Comparison of ENCODE assay signal across 17 cellular contexts in the genomic region with DNA sequence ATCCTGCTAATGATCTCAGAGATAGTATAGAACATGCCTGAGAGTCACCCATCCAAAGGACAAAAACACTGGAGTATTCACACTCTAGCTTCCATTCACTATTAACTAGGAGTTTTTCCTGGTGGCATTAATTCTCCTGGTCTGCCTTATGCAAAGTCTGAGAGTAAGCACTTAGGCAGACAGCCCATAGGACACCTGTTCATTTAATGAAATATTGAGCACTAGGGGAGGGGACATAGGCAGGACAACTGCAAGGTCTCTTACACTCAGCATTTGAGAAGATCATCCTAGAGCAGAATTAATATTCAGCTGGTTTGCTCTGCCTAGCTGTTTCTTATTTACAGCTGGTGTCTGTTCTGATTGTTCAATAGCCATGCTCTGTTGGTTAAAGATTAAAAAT.
A peak's percentile ranks its signal among the peaks of the same experiment; 100 is the strongest.
DNase-seq lines count a peak whose midpoint lies in the region; ATAC-seq and TF ChIP-seq lines count a peak whose summit lies in the region.
"Had no signal": no experiment of that assay in that cellular context is flagged by ENCODE, and none has a peak within 500 bp of the region (broad histone marks: within the 10 kb centered on the region; RNA-seq: fewer than 3 reads in every experiment).

No MANE protein-coding gene starts in this region.

- H3K4me1 ChIP-seq in Loucy (ENCODE audit: insufficient read depth, low read length, poor library complexity, severe bottlenecking) (peaks cover 26% of the 10 kb centered on the region), SJCRH30 (peaks cover 28% of the 10 kb centered on the region)
- H3K4me1 ChIP-seq: BE2C had no signal

- DNase-seq in Caki2 (ENCODE audit: low read depth) (peak; percentile 5), SJCRH30 (peak; percentile 27 to 69), occipital lobe (lab: John Stamatoyannopoulos, UW) (no peak), substantia nigra (lab: John Stamatoyannopoulos, UW) (no peak), NCI-H2081 (lab: John Stamatoyannopoulos, UW) (no peak)
- DNase-seq: 8988T; ACHN; BE2C; Calu3; CD4-positive, alpha-beta T cell; CD8-positive, alpha-beta memory T cell; COR-L47; DMS79 treated with DMSO at 0.1 percent for 48 hours; GF-D8 had no signal

- H3K9me2 ChIP-seq in Loucy (replicated peaks; ENCODE audit: low read depth, low read length), result no peaks in the 10 kb centered on the region

- no peaks in the 10 kb centered on the region for H4K20me1 ChIP-seq in Loucy (ENCODE audit: insufficient read depth, low read length, poor library complexity, severe bottlenecking)
- H4K20me1 ChIP-seq: BLaER1 treated with 17β-estradiol and CSF1 and Interleukin-3, amounts not matched to agents 10 nM and 100 nM had no signal

- peak overlapping the region; percentile 29; the same call in 1 of the 2 replicates for H2AFZ ChIP-seq in Loucy (ENCODE audit: low read length)

- peak overlapping the region; percentile 56 for H3K4me2 ChIP-seq in Loucy (ENCODE audit: low read depth, low read length, poor library complexity, severe bottlenecking)

- in situ Hi-C loops in Caki2 (cut with HindIII; ENCODE audit: low pct_unique_long_range_greater_than_20kb, low sequenced_read_pairs), result no loop called here

- H3K27me3 ChIP-seq in Loucy (ENCODE audit: insufficient read depth, low read length, poor library complexity, severe bottlenecking) (no peaks in the 10 kb centered on the region), SJCRH30 (no peaks in the 10 kb centered on the region)
- H3K27me3 ChIP-seq: BE2C; BLaER1 treated with 17β-estradiol and CSF1 and Interleukin-3, amounts not matched to agents 10 nM and 100 nM had no signal

- H3K4me3 ChIP-seq in Loucy (ENCODE audit: low read length, poor library complexity, severe bottlenecking) (peak overlapping the region; percentile 27), SJCRH30 (no peak overlapping the region)
- H3K4me3 ChIP-seq: BLaER1 treated with 17β-estradiol and CSF1 and Interleukin-3, amounts not matched to agents 10 nM and 100 nM had no signal

- H3F3A ChIP-seq in Loucy (ENCODE audit: low read depth), result no peaks in the 10 kb centered on the region

- H3K9ac ChIP-seq in Loucy (ENCODE audit: low read depth, low read length, poor library complexity, severe bottlenecking), result no peak overlapping the region
- H3K9ac ChIP-seq: BLaER1 treated with 17β-estradiol and CSF1 and Interleukin-3, amounts not matched to agents 10 nM and 100 nM had no signal

- no peaks in the 10 kb centered on the region for H3K79me2 ChIP-seq in Loucy (ENCODE audit: insufficient read depth, low read length)

- H3K27ac ChIP-seq in SJCRH30 (peak overlapping the region; percentile 52), substantia nigra (ENCODE audit: low read depth, low read length, poor library complexity, severe bottlenecking) (no peak overlapping the region)

- H3K36me3 ChIP-seq in Loucy (ENCODE audit: insufficient read depth, low read length) (no peaks in the 10 kb centered on the region), SJCRH30 (no peaks in the 10 kb centered on the region)
- H3K36me3 ChIP-seq: BE2C; BLaER1 treated with 17β-estradiol and CSF1 and Interleukin-3, amounts not matched to agents 10 nM and 100 nM had no signal

- ATAC-seq in HG03457 (IDR thresholded peaks at IDR 0.05; ENCODE audit: unreplicated experiment), result no peak

- H3K9me3 ChIP-seq in Loucy (ENCODE audit: insufficient read depth, low read depth, low read length), result no peaks in the 10 kb centered on the region
- H3K9me3 ChIP-seq in SJCRH30 (replicated peaks), result 0 out of 2 replicates have a peak, but pooled peaks cover 6% of the 10 kb centered on the region
- H3K9me3 ChIP-seq: BE2C had no signal

- no peak for TF ChIP-seq CTCF in Loucy (conservative IDR thresholded peaks at IDR 0.05; ENCODE audit: low read length)

Comparison
In these comparisons a context has a peak if more than half of its experiments do, and no peak if none do; other contexts are left out.
1. DNase-seq: peak in Caki2 (single experiment) and SJCRH30 (2 of 2); none in occipital lobe (single experiment), substantia nigra (0 of 49) and NCI-H2081 (0 of 2).